ENCODE assay signal across 1 cellular context in the genomic region with DNA sequence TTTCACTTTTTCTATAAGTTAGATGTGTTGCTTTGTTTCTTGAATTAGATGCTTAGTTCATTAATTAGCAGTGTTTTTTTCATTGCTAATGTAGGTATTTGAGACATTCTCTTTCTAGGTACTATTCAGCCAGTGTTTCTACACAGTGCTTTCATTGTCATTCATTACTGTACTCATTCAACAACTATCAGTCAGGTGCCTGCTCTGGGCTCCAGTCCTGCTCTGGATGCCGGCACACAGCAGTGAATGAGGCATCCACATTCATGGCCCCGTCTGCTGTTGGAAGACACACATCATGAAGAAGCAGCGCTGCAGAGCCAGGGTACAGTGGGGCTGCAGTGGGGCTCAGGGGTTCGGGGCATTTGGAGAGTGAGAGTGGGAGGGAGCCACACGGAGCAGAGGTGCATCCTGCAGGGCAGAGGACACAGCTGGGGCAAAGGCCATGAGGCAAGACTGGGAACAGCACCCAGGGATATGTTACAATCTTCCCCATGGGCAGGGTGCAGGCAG.
TF ChIP-seq lines count a peak whose summit lies in the region.

No MANE protein-coding gene starts in this region.

TF ChIP-seq in GM23338, 12 proteins besides CTCF, POLR2A, EP300 and RAD21:
- TF ChIP-seq, protein P1, sequence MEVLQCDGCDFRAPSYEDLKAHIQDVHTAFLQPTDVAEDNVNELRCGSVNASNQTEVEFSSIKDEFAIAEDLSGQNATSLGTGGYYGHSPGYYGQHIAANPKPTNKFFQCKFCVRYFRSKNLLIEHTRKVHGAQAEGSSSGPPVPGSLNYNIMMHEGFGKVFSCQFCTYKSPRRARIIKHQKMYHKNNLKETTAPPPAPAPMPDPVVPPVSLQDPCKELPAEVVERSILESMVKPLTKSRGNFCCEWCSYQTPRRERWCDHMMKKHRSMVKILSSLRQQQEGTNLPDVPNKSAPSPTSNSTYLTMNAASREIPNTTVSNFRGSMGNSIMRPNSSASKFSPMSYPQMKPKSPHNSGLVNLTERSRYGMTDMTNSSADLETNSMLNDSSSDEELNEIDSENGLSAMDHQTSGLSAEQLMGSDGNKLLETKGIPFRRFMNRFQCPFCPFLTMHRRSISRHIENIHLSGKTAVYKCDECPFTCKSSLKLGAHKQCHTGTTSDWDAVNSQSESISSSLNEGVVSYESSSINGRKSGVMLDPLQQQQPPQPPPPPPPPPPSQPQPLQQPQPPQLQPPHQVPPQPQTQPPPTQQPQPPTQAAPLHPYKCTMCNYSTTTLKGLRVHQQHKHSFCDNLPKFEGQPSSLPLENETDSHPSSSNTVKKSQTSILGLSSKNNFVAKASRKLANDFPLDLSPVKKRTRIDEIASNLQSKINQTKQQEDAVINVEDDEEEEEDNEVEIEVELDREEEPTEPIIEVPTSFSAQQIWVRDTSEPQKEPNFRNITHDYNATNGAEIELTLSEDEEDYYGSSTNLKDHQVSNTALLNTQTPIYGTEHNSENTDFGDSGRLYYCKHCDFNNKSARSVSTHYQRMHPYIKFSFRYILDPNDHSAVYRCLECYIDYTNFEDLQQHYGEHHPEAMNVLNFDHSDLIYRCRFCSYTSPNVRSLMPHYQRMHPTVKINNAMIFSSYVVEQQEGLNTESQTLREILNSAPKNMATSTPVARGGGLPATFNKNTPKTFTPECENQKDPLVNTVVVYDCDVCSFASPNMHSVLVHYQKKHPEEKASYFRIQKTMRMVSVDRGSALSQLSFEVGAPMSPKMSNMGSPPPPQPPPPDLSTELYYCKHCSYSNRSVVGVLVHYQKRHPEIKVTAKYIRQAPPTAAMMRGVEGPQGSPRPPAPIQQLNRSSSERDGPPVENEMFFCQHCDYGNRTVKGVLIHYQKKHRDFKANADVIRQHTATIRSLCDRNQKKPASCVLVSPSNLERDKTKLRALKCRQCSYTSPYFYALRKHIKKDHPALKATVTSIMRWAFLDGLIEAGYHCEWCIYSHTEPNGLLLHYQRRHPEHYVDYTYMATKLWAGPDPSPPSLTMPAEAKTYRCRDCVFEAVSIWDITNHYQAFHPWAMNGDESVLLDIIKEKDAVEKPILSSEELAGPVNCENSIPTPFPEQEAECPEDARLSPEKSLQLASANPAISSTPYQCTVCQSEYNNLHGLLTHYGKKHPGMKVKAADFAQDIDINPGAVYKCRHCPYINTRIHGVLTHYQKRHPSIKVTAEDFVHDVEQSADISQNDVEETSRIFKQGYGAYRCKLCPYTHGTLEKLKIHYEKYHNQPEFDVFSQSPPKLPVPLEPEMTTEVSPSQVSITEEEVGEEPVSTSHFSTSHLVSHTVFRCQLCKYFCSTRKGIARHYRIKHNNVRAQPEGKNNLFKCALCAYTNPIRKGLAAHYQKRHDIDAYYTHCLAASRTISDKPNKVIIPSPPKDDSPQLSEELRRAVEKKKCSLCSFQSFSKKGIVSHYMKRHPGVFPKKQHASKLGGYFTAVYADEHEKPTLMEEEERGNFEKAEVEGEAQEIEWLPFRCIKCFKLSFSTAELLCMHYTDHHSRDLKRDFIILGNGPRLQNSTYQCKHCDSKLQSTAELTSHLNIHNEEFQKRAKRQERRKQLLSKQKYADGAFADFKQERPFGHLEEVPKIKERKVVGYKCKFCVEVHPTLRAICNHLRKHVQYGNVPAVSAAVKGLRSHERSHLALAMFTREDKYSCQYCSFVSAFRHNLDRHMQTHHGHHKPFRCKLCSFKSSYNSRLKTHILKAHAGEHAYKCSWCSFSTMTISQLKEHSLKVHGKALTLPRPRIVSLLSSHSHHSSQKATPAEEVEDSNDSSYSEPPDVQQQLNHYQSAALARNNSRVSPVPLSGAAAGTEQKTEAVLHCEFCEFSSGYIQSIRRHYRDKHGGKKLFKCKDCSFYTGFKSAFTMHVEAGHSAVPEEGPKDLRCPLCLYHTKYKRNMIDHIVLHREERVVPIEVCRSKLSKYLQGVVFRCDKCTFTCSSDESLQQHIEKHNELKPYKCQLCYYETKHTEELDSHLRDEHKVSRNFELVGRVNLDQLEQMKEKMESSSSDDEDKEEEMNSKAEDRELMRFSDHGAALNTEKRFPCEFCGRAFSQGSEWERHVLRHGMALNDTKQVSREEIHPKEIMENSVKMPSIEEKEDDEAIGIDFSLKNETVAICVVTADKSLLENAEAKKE (CRISPR knock-in tag; IDR thresholded peaks at IDR 0.05) = no peak
- TF ChIP-seq POLR2AphosphoS5 (IDR thresholded peaks at IDR 0.05; ENCODE audit: low read depth) (no peak), ZNF114 (CRISPR knock-in tag; IDR thresholded peaks at IDR 0.05) (no peak), EZH2phosphoT487 (IDR thresholded peaks at IDR 0.05; ENCODE audit: unreplicated experiment) (no peak), STAT1 (IDR thresholded peaks at IDR 0.05; ENCODE audit: unreplicated experiment) (no peak), CREB1 (CRISPR knock-in tag; IDR thresholded peaks at IDR 0.05; ENCODE audit: low read depth) (no peak), EZH2 (IDR thresholded peaks at IDR 0.05; ENCODE audit: low read depth, unreplicated experiment) (no peak), NANOG (IDR thresholded peaks at IDR 0.05; ENCODE audit: borderline replicate concordance) (no peak), JUNB (IDR thresholded peaks at IDR 0.05; ENCODE audit: unreplicated experiment) (no peak), ZNF331 (CRISPR knock-in tag; IDR thresholded peaks at IDR 0.05; ENCODE audit: low read depth) (no peak)
- TF ChIP-seq, protein P2, sequence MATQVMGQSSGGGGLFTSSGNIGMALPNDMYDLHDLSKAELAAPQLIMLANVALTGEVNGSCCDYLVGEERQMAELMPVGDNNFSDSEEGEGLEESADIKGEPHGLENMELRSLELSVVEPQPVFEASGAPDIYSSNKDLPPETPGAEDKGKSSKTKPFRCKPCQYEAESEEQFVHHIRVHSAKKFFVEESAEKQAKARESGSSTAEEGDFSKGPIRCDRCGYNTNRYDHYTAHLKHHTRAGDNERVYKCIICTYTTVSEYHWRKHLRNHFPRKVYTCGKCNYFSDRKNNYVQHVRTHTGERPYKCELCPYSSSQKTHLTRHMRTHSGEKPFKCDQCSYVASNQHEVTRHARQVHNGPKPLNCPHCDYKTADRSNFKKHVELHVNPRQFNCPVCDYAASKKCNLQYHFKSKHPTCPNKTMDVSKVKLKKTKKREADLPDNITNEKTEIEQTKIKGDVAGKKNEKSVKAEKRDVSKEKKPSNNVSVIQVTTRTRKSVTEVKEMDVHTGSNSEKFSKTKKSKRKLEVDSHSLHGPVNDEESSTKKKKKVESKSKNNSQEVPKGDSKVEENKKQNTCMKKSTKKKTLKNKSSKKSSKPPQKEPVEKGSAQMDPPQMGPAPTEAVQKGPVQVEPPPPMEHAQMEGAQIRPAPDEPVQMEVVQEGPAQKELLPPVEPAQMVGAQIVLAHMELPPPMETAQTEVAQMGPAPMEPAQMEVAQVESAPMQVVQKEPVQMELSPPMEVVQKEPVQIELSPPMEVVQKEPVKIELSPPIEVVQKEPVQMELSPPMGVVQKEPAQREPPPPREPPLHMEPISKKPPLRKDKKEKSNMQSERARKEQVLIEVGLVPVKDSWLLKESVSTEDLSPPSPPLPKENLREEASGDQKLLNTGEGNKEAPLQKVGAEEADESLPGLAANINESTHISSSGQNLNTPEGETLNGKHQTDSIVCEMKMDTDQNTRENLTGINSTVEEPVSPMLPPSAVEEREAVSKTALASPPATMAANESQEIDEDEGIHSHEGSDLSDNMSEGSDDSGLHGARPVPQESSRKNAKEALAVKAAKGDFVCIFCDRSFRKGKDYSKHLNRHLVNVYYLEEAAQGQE (IDR thresholded peaks at IDR 0.05; ENCODE audit: unreplicated experiment) = no peak
- TF ChIP-seq, protein P3, sequence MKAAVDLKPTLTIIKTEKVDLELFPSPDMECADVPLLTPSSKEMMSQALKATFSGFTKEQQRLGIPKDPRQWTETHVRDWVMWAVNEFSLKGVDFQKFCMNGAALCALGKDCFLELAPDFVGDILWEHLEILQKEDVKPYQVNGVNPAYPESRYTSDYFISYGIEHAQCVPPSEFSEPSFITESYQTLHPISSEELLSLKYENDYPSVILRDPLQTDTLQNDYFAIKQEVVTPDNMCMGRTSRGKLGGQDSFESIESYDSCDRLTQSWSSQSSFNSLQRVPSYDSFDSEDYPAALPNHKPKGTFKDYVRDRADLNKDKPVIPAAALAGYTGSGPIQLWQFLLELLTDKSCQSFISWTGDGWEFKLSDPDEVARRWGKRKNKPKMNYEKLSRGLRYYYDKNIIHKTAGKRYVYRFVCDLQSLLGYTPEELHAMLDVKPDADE (IDR thresholded peaks at IDR 0.05) = no peak
TF ChIP-seq in GM23338: peak in this region for 0.
